29 cellular contexts compared by ENCODE assay signal in genomic region chrX:39603291-39603690, GRCh38.
"Had no signal": no experiment of that assay in that cellular context is flagged by ENCODE, and none has a peak within 500 bp of the region (broad histone marks: within the 10 kb centered on the region; RNA-seq: fewer than 3 reads in every experiment).

No MANE protein-coding gene starts in this region.

- ATAC-seq: activated T-cell treated with anti-CD3 and anti-CD28 coated beads, Interleukin-2, amount 50 U/mL, for 72 hours; body of pancreas; left ventricle myocardium superior; naive thymus-derived CD8-positive, alpha-beta T cell; stimulated activated naive CD8-positive, alpha-beta T cell treated with anti-CD3 and anti-CD28 coated beads, Interleukin-15, Interleukin-2, amounts not matched to agents 100 U/mL and 50 U/mL, for 24 hours had no signal

- H3K27me3 ChIP-seq: adrenal gland, body of pancreas, cardiac muscle cell, colonic mucosa, esophagus squamous epithelium, hepatocyte, neural progenitor cell, right atrium auricular region, testis, uterus had no signal

- H3K9me3 ChIP-seq: adrenal gland, body of pancreas, colonic mucosa, testis, uterus had no signal

- DNase-seq: activated CD4-positive, alpha-beta T cell treated with anti-CD3 and anti-CD28 coated beads for 4 hours; activated CD4-positive, alpha-beta T cell treated with anti-CD3 and anti-CD28 coated beads, Interleukin-2, amount 50 U/mL, for 4 hours; activated naive CD4-positive, alpha-beta T cell; activated T-cell treated with anti-CD3 and anti-CD28 coated beads for 4 hours; activated T-cell treated with anti-CD3 and anti-CD28 coated beads, Interleukin-2, amount 50 U/mL, for 72 hours; adrenal gland; aorta; body of pancreas; cerebellar nuclear complex; colonic mucosa; effector CD8-positive, alpha-beta T cell; esophagus squamous epithelium; glutamatergic neuron; left cardiac atrium; left ventricle myocardium superior; midbrain; naive thymus-derived CD8-positive, alpha-beta T cell; occipital lobe; stimulated activated CD4-positive, alpha-beta T cell treated with anti-CD3 and anti-CD28 coated beads, Interleukin-4, amount 100 ng/mL, for 1 hour; stimulated activated naive CD8-positive, alpha-beta T cell treated with anti-CD3 and anti-CD28 coated beads, Interleukin-15, Interleukin-2, amounts not matched to agents 100 U/mL and 50 U/mL, for 24 hours; T-helper 2 cell; testis; uterus had no signal

- H3K4me3 ChIP-seq: adrenal gland, body of pancreas, cardiac muscle cell, colonic mucosa, esophagus squamous epithelium, hepatocyte, neural progenitor cell, right atrium auricular region, testis, uterus had no signal

- H3K36me3 ChIP-seq: adrenal gland, cardiac muscle cell, colonic mucosa, esophagus squamous epithelium, neural progenitor cell, right atrium auricular region, uterus had no signal

- H3K27ac ChIP-seq: adrenal gland, body of pancreas, cardiac muscle cell, colonic mucosa, epithelial cell of prostate, hepatocyte, neural progenitor cell, parathyroid adenoma, right atrium auricular region, testis, uterus had no signal
